8 cellular contexts compared by ENCODE assay signal in genomic region chr16:28321700-28322411, GRCh38. TPM values are rescaled to one million over a fixed set of nuclear protein-coding genes. Genes with fewer than 3 reads are reported as not detected.
DNase-seq lines count a peak whose midpoint lies in the region; ATAC-seq, FAIRE-seq and TF ChIP-seq lines count a peak whose summit lies in the region.

No MANE protein-coding gene starts in this region.

- H3K9me2 ChIP-seq in PC-3 (replicated peaks; ENCODE audit: low read length): no peaks in the 10 kb centered on the region

- no peak for FAIRE-seq in astrocyte (lab: Jason Lieb, UNC)

- H3K9me3 ChIP-seq in PC-3 (ENCODE audit: low read length) (no peaks in the 10 kb centered on the region), astrocyte (ENCODE audit: insufficient read depth, low read depth, low read length) (no peaks in the 10 kb centered on the region), stomach (no peaks in the 10 kb centered on the region)

- H3K4me2 ChIP-seq in PC-3 (ENCODE audit: low read length): no peak overlapping the region
- H3K4me2 ChIP-seq in astrocyte (ENCODE audit: low read length): no peak overlapping the region

- H4K20me1 ChIP-seq in PC-3 (ENCODE audit: low read length) (no peaks in the 10 kb centered on the region), astrocyte (ENCODE audit: insufficient read depth, low read length) (no peaks in the 10 kb centered on the region)

- H3K27me3 Mint-ChIP-seq in astrocyte (ENCODE audit: low read depth, unreplicated experiment): peaks cover 12% of the 10 kb centered on the region

- CTCF ChIA-PET in PC-3 (lab: Charles Lee): interaction anchor here (0.7 kb wide), 1 partner anchor 47 kb away, joined by 3 read pairs; no protein-coding TSS in a partner anchor

- H3K27ac Mint-ChIP-seq in astrocyte (ENCODE audit: unreplicated experiment): no peak overlapping the region

- POLR2A ChIA-PET in PC-3 (lab: Charles Lee; ENCODE audit: unreplicated experiment): no interaction called here

- TF ChIP-seq POLR2A in stomach (IDR thresholded peaks at IDR 0.05): no peak

- no peaks in the 10 kb centered on the region for H3K36me3 ChIP-seq in PC-3 (ENCODE audit: low read depth, low read length)
- H3K36me3 ChIP-seq in astrocyte (ENCODE audit: insufficient read depth, low read length): no peaks in the 10 kb centered on the region
- H3K36me3 ChIP-seq in stomach: no peaks in the 10 kb centered on the region

- BruUV-seq in PC-3 (replicated peaks; lab: Mats Ljungman, UMichigan): no TSS peak

- H3K79me2 ChIP-seq in PC-3 (ENCODE audit: low read length): no peaks in the 10 kb centered on the region
- no peaks in the 10 kb centered on the region for H3K79me2 ChIP-seq in astrocyte (ENCODE audit: insufficient read depth, low read length)

- intact Hi-C loops in PC-3 (cut with micrococcal nuclease) (no loop called here), stomach (cut with DNase I; ENCODE audit: low total_unique reads) (no loop called here)

- 61 to 69% (median 66%) methylated on average over 14 to 20 of the region's 20 CpGs for WGBS in stomach, 5 donors

- H3K27me3 ChIP-seq in PC-3 (ENCODE audit: low read length) (no peaks in the 10 kb centered on the region), astrocyte (ENCODE audit: insufficient read depth, low read length) (no peaks in the 10 kb centered on the region), stomach (no peaks in the 10 kb centered on the region)

- no peak for TF ChIP-seq EP300 in stomach (IDR thresholded peaks at IDR 0.05)

- H3K4me1 Mint-ChIP-seq in astrocyte (ENCODE audit: low read depth, unreplicated experiment): no peaks in the 10 kb centered on the region

- DNase-seq in NCI-H2196 (lab: John Stamatoyannopoulos, UW; ENCODE audit: unreplicated experiment) (peak; percentile 22), NCI-H2196 treated with DMSO at 0.1 percent for 48 hours (lab: John Stamatoyannopoulos, UW; ENCODE audit: unreplicated experiment) (no peak), PC-3 (peak; percentile 47), astrocyte (ENCODE audit: low read depth) (peak; percentile 3), left lobe of liver (ENCODE audit: low spot score) (no peak), stomach (no peak), SHP77 treated with DMSO at 0.1 percent for 48 hours (lab: John Stamatoyannopoulos, UW) (no peak)

- H3K27ac ChIP-seq in PC-3 (ENCODE audit: low read length) (no peak overlapping the region), astrocyte (ENCODE audit: low read depth, low read length) (no peak overlapping the region), stomach (no peak overlapping the region)

- H2AFZ ChIP-seq in PC-3 (ENCODE audit: low read length) (no peak overlapping the region), astrocyte (ENCODE audit: low read depth, low read length) (no peak overlapping the region)

- ATAC-seq in PC-3 (peak; percentile 36), left lobe of liver (peak; percentile 76), HG02973 (IDR thresholded peaks at IDR 0.05; ENCODE audit: unreplicated experiment) (no peak)

- H3K9me3 Mint-ChIP-seq in astrocyte (ENCODE audit: unreplicated experiment): no peaks in the 10 kb centered on the region

- no peaks in the 10 kb centered on the region for H3K36me3 Mint-ChIP-seq in astrocyte (ENCODE audit: low read depth, unreplicated experiment)

- H3K4me3 ChIP-seq in PC-3 (ENCODE audit: low read length): no peak overlapping the region
- no peak overlapping the region for H3K4me3 ChIP-seq in astrocyte (ENCODE audit: insufficient read depth, low read depth, low read length)
- H3K4me3 ChIP-seq in stomach: no peak overlapping the region

- H3K9ac ChIP-seq in PC-3 (ENCODE audit: low read length) (no peak overlapping the region), astrocyte (ENCODE audit: low read length) (no peak overlapping the region)

- H3K4me3 Mint-ChIP-seq in astrocyte (ENCODE audit: unreplicated experiment): no peak overlapping the region

- peaks cover 18% of the 10 kb centered on the region for H3K4me1 ChIP-seq in PC-3 (ENCODE audit: insufficient read depth, low read length)
- peaks cover 2% of the 10 kb centered on the region for H3K4me1 ChIP-seq in astrocyte (ENCODE audit: insufficient read depth, low read length)
- no peaks in the 10 kb centered on the region for H3K4me1 ChIP-seq in stomach

- TF ChIP-seq CTCF in PC-3 (conservative IDR thresholded peaks at IDR 0.05; ENCODE audit: low read depth, low read length): peak; percentile 80
- peak; percentile 61 for TF ChIP-seq CTCF in astrocyte (IDR thresholded peaks at IDR 0.05; ENCODE audit: insufficient read depth, low read depth, low read length)
- peak in 5 of 7 experiments; percentile 31 to 58 (median 52) for TF ChIP-seq CTCF in stomach (IDR thresholded peaks at IDR 0.05)

- H3F3A ChIP-seq in PC-3 (ENCODE audit: low read length, unreplicated experiment): no peaks in the 10 kb centered on the region

RNA-seq across cellular contexts. Expression of gene SBK1, which starts 29.5 kb away (rescaled TPM):
- 0.95 and 1.5 TPM in 2 replicates for total RNA-seq in PC-3 (2014; rRNA removed)
- 4.0 and 7.0 TPM in 2 replicates for total RNA-seq in astrocyte
- 0.33 TPM for total RNA-seq in left lobe of liver
- total RNA-seq in stomach: 1 to 10 TPM in 1 of 5 donors, under 1 TPM in 3, not detected in 1; 0.37 to 2.0 (median 0.74) TPM
- under 1 TPM; 0.31 to 0.87 (median 0.63) TPM for polyA plus RNA-seq in stomach

RNA-seq across cellular contexts. Expression of gene NPIPB6, which starts 41.5 kb away (rescaled TPM):
- total RNA-seq in PC-3 (2014; rRNA removed) (0.17 and 2.5 TPM in 2 replicates), astrocyte (1.7 TPM in 1 of 2 replicates, not detected in the other), left lobe of liver (0.28 TPM), stomach (1 to 10 TPM in 2 of 5 donors, not detected in 3; 2.3 to 6.8 TPM)
- polyA plus RNA-seq in stomach: 1 to 10 TPM in 1 of 3 donors, not detected in 2; 1.8 TPM

Comparison
In these comparisons a context has a peak if more than half of its experiments do, and no peak if none do; other contexts are left out.
1. DNase-seq: peak in NCI-H2196 (single experiment), PC-3 (single experiment) and astrocyte (single experiment); none in NCI-H2196 treated with DMSO at 0.1 percent for 48 hours (single experiment), left lobe of liver (single experiment), stomach (single experiment) and SHP77 treated with DMSO at 0.1 percent for 48 hours (single experiment).
2. Peak in every context shown above with its lines, with median percentiles within 50 percentile points of each other: CTCF ChIP-seq.